ENCODE assay signal across 19 cellular contexts in genomic region chr20:57580478-57581201, GRCh38. TPM values are rescaled to one million over a fixed set of nuclear protein-coding genes. Genes with fewer than 3 reads are reported as not detected.
"Had no signal": no experiment of that assay in that cellular context is flagged by ENCODE, and none has a peak within 500 bp of the region (broad histone marks: within the 10 kb centered on the region; RNA-seq: fewer than 3 reads in every experiment).

No MANE protein-coding gene starts in this region.

- H3K4me3 Mint-ChIP-seq: central memory CD8-positive, alpha-beta T cell; dendritic cell treated with granulocyte-macrophage colony-stimulating factor and Interleukin-4, amounts not matched to agents 40 ng/mL and 50 ng/mL, for 4 days; stimulated activated naive B cell treated with anti-CD40 and anti-IgM and Interleukin-4, amounts not matched to agents 10 μg/mL and 1 μg/mL and 100 μg/mL, for 72 hours; T-helper 1 cell treated with Interleukin-12 subunit alpha and Interleukin-12 subunit beta and Interleukin-4 antibody, amounts not matched to agents 30 μg/mL and 1 μg/mL, for 36 hours had no signal

- H3K9me3 Mint-ChIP-seq: central memory CD8-positive, alpha-beta T cell; dendritic cell treated with granulocyte-macrophage colony-stimulating factor and Interleukin-4, amounts not matched to agents 40 ng/mL and 50 ng/mL, for 4 days; stimulated activated naive B cell treated with anti-CD40 and anti-IgM and Interleukin-4, amounts not matched to agents 10 μg/mL and 1 μg/mL and 100 μg/mL, for 72 hours; T-helper 1 cell treated with Interleukin-12 subunit alpha and Interleukin-12 subunit beta and Interleukin-4 antibody, amounts not matched to agents 30 μg/mL and 1 μg/mL, for 36 hours had no signal

- ATAC-seq: body of pancreas; left ventricle myocardium superior; SK-N-SH treated with all-trans-retinoic acid at 6 μM for 48 hours; stimulated activated naive B cell treated with anti-CD40 and anti-IgM and Interleukin-4, amounts not matched to agents 10 μg/mL and 1 μg/mL and 100 μg/mL, for 72 hours had no signal

- H3K27ac Mint-ChIP-seq: dendritic cell treated with granulocyte-macrophage colony-stimulating factor and Interleukin-4, amounts not matched to agents 40 ng/mL and 50 ng/mL, for 4 days; stimulated activated naive B cell treated with anti-CD40 and anti-IgM and Interleukin-4, amounts not matched to agents 10 μg/mL and 1 μg/mL and 100 μg/mL, for 72 hours; T-helper 1 cell treated with Interleukin-12 subunit alpha and Interleukin-12 subunit beta and Interleukin-4 antibody, amounts not matched to agents 30 μg/mL and 1 μg/mL, for 36 hours had no signal

- DNase-seq: activated CD4-positive, alpha-beta T cell treated with anti-CD3 and anti-CD28 coated beads, Interleukin-2, amount 50 U/mL, for 1 hour; activated naive CD4-positive, alpha-beta T cell treated with anti-CD3 and anti-CD28 coated beads, Interleukin-2, amount 50 U/mL, for 16 hours; body of pancreas; left ventricle myocardium superior; stimulated activated CD4-positive, alpha-beta T cell treated with anti-CD3 and anti-CD28 coated beads, Interleukin-2, amount 100 ng/mL, for 24 hours; stimulated activated naive B cell treated with anti-CD40 and anti-IgM and Interleukin-4, amounts not matched to agents 10 μg/mL and 1 μg/mL and 100 μg/mL, for 72 hours had no signal

- FAIRE-seq: endometrium, islet of Langerhans, TTC549 had no signal

- H3K4me1 Mint-ChIP-seq: stimulated activated naive B cell treated with anti-CD40 and anti-IgM and Interleukin-4, amounts not matched to agents 10 μg/mL and 1 μg/mL and 100 μg/mL, for 72 hours had no signal

- H3K4me3 ChIP-seq: body of pancreas, esophagus muscularis mucosa, suprapubic skin had no signal

- H3K27ac ChIP-seq: body of pancreas, suprapubic skin had no signal

- H3K36me3 Mint-ChIP-seq: stimulated activated naive B cell treated with anti-CD40 and anti-IgM and Interleukin-4, amounts not matched to agents 10 μg/mL and 1 μg/mL and 100 μg/mL, for 72 hours had no signal

- H3K9me3 ChIP-seq: body of pancreas, esophagus muscularis mucosa, suprapubic skin had no signal

- H3K36me3 ChIP-seq: esophagus muscularis mucosa, suprapubic skin had no signal

RNA-seq across cellular contexts. Expression of gene PCK1, which starts 19.7 kb away (rescaled TPM):
- total RNA-seq: fibroblast of villous mesenchyme, myocyte, progenitor cell of endocrine pancreas had no signal

RNA-seq across cellular contexts. Expression of gene ZBP1, which starts 39.6 kb away (rescaled TPM):
- total RNA-seq: fibroblast of villous mesenchyme, progenitor cell of endocrine pancreas, urinary bladder had no signal

RNA-seq across cellular contexts. Expression of gene CTCFL, which starts 55.7 kb away (rescaled TPM):
- total RNA-seq: body of pancreas, esophagus muscularis mucosa, fibroblast of villous mesenchyme, left ventricle myocardium superior, myocyte, progenitor cell of endocrine pancreas, suprapubic skin, urinary bladder had no signal
- polyA plus RNA-seq: urinary bladder had no signal
